In genomic region chr15:67110400-67110799, GRCh38 we compare ENCODE assay signal across 9 cellular contexts. TPM values are rescaled to one million over a fixed set of nuclear protein-coding genes. Genes with fewer than 3 reads are reported as not detected.
DNase-seq lines count a peak whose midpoint lies in the region; ATAC-seq lines count a peak whose summit lies in the region.
"Had no signal": no experiment of that assay in that cellular context is flagged by ENCODE, and none has a peak within 500 bp of the region (broad histone marks: within the 10 kb centered on the region; RNA-seq: fewer than 3 reads in every experiment).

No MANE protein-coding gene starts in this region.

- CTCF ChIA-PET in activated CD8-positive, alpha-beta memory T cell treated with anti-CD3 and anti-CD28 coated beads, Interleukin-2, amount 10 ng/mL, durations not matched to agents 7 days and 5 days (lab: Charles Lee): interaction anchor here (1.2 kb wide), 1 partner anchor 11 kb away, joined by 3 read pairs; no protein-coding TSS in a partner anchor

- peaks cover 3% of the 10 kb centered on the region for H3K9me3 Mint-ChIP-seq in activated CD8-positive, alpha-beta memory T cell treated with anti-CD3 and anti-CD28 coated beads, Interleukin-2, amount 10 ng/mL, durations not matched to agents 7 days and 5 days (ENCODE audit: low read depth)
- H3K9me3 Mint-ChIP-seq in effector memory CD8-positive, alpha-beta T cell: peaks cover 0 to 5% of the 10 kb centered on the region in 2 donors
- peaks cover 4 to 5% of the 10 kb centered on the region in 2 donors for H3K9me3 Mint-ChIP-seq in stimulated activated naive B cell treated with anti-CD40 and anti-IgM and Interleukin-4, amounts not matched to agents 10 μg/mL and 1 μg/mL and 100 μg/mL, for 72 hours

- ATAC-seq in activated CD8-positive, alpha-beta memory T cell treated with anti-CD3 and anti-CD28 coated beads, Interleukin-2, amount 10 ng/mL, durations not matched to agents 7 days and 5 days: no peak
- ATAC-seq in HG03378 (IDR thresholded peaks at IDR 0.05; ENCODE audit: unreplicated experiment) (peak; percentile 44), HG02970 (IDR thresholded peaks at IDR 0.05; ENCODE audit: low FRiP score, unreplicated experiment) (no peak)
- ATAC-seq in effector memory CD8-positive, alpha-beta T cell (replicated peaks): no peak
- peak; percentile 52 to 57 for ATAC-seq in stimulated activated naive B cell treated with anti-CD40 and anti-IgM and Interleukin-4, amounts not matched to agents 10 μg/mL and 1 μg/mL and 100 μg/mL, for 72 hours (replicated peaks)

- H3K4me1 Mint-ChIP-seq in activated CD8-positive, alpha-beta memory T cell treated with anti-CD3 and anti-CD28 coated beads, Interleukin-2, amount 10 ng/mL, durations not matched to agents 7 days and 5 days: peaks cover 67% of the 10 kb centered on the region
- H3K4me1 Mint-ChIP-seq in effector memory CD8-positive, alpha-beta T cell (ENCODE audit: low read depth in 2 of 2): peaks cover 42 to 82% of the 10 kb centered on the region in 2 donors
- H3K4me1 Mint-ChIP-seq in stimulated activated naive B cell treated with anti-CD40 and anti-IgM and Interleukin-4, amounts not matched to agents 10 μg/mL and 1 μg/mL and 100 μg/mL, for 72 hours: peaks cover 30 to 71% of the 10 kb centered on the region in 2 donors

- H3K36me3 Mint-ChIP-seq in activated CD8-positive, alpha-beta memory T cell treated with anti-CD3 and anti-CD28 coated beads, Interleukin-2, amount 10 ng/mL, durations not matched to agents 7 days and 5 days: peaks cover 63% of the 10 kb centered on the region
- H3K36me3 Mint-ChIP-seq in effector memory CD8-positive, alpha-beta T cell (ENCODE audit: insufficient read depth): peaks cover 22% of the 10 kb centered on the region
- peaks cover 23 to 49% of the 10 kb centered on the region in 2 donors for H3K36me3 Mint-ChIP-seq in stimulated activated naive B cell treated with anti-CD40 and anti-IgM and Interleukin-4, amounts not matched to agents 10 μg/mL and 1 μg/mL and 100 μg/mL, for 72 hours

- no peak for DNase-seq in activated CD8-positive, alpha-beta memory T cell treated with anti-CD3 and anti-CD28 coated beads, Interleukin-2, amount 10 ng/mL, durations not matched to agents 7 days and 5 days
- no peak for DNase-seq in activated CD8-positive, alpha-beta memory T cell treated with anti-CD3 and anti-CD28 coated beads for 24 hours
- DNase-seq in effector memory CD8-positive, alpha-beta T cell: no peak
- DNase-seq in stimulated activated naive B cell treated with anti-CD40 and anti-IgM and Interleukin-4, amounts not matched to agents 10 μg/mL and 1 μg/mL and 100 μg/mL, for 72 hours: peak; percentile 49
- DNase-seq in NOMO-1 treated with dmso at 0.1 percent for 144 hours (lab: John Stamatoyannopoulos, UW; ENCODE audit: unreplicated experiment) (no peak), HT-29 (ENCODE audit: low spot score) (no peak)
- DNase-seq: NCI-H1092 treated with DMSO at 0.1 percent for 48 hours had no signal

- peak overlapping the region; percentile 11 for H3K27ac Mint-ChIP-seq in activated CD8-positive, alpha-beta memory T cell treated with anti-CD3 and anti-CD28 coated beads, Interleukin-2, amount 10 ng/mL, durations not matched to agents 7 days and 5 days
- peak overlapping the region in 1 of 2 donors; percentile 69 for H3K27ac Mint-ChIP-seq in effector memory CD8-positive, alpha-beta T cell
- H3K27ac Mint-ChIP-seq in stimulated activated naive B cell treated with anti-CD40 and anti-IgM and Interleukin-4, amounts not matched to agents 10 μg/mL and 1 μg/mL and 100 μg/mL, for 72 hours: peak overlapping the region; percentile 97

- H3K4me3 Mint-ChIP-seq in activated CD8-positive, alpha-beta memory T cell treated with anti-CD3 and anti-CD28 coated beads, Interleukin-2, amount 10 ng/mL, durations not matched to agents 7 days and 5 days: no peak overlapping the region
- H3K4me3 Mint-ChIP-seq in effector memory CD8-positive, alpha-beta T cell: peak overlapping the region; percentile 61
- peak overlapping the region; percentile 46 to 57 for H3K4me3 Mint-ChIP-seq in stimulated activated naive B cell treated with anti-CD40 and anti-IgM and Interleukin-4, amounts not matched to agents 10 μg/mL and 1 μg/mL and 100 μg/mL, for 72 hours

- H3K27me3 Mint-ChIP-seq in activated CD8-positive, alpha-beta memory T cell treated with anti-CD3 and anti-CD28 coated beads, Interleukin-2, amount 10 ng/mL, durations not matched to agents 7 days and 5 days: no peaks in the 10 kb centered on the region
- H3K27me3 Mint-ChIP-seq in effector memory CD8-positive, alpha-beta T cell: no peaks in the 10 kb centered on the region
- no peaks in the 10 kb centered on the region for H3K27me3 Mint-ChIP-seq in stimulated activated naive B cell treated with anti-CD40 and anti-IgM and Interleukin-4, amounts not matched to agents 10 μg/mL and 1 μg/mL and 100 μg/mL, for 72 hours

RNA-seq across cellular contexts. Expression of gene SMAD3, which starts 45.0 kb away (rescaled TPM):
- total RNA-seq in activated CD8-positive, alpha-beta memory T cell treated with anti-CD3 and anti-CD28 coated beads, Interleukin-2, amount 10 ng/mL, durations not matched to agents 7 days and 5 days: 10 to 100 TPM; 87.1 to 88.0 TPM
- total RNA-seq in HT-29 (2014; rRNA removed; shearing (Covaris generic)): 63.5 and 82.5 TPM in 2 replicates

Comparison
In these comparisons a context has a peak if more than half of its experiments do, and no peak if none do; other contexts are left out.
1. ATAC-seq: peak in HG03378 (single experiment) and stimulated activated naive B cell treated with anti-CD40 and anti-IgM and Interleukin-4, amounts not matched to agents 10 μg/mL and 1 μg/mL and 100 μg/mL, for 72 hours (2 of 2); none in activated CD8-positive, alpha-beta memory T cell treated with anti-CD3 and anti-CD28 coated beads, Interleukin-2, amount 10 ng/mL, durations not matched to agents 7 days and 5 days (single experiment), effector memory CD8-positive, alpha-beta T cell (single experiment) and HG02970 (single experiment).